Comparison of ENCODE assay signal across 1 cellular context in genomic region chr5:147874118-147874875, GRCh38.
A peak's percentile ranks its signal among the peaks of the same experiment; 100 is the strongest.
TF ChIP-seq lines count a peak whose summit lies in the region.

No MANE protein-coding gene starts in this region.

TF ChIP-seq in WTC11, 78 proteins besides CTCF, POLR2A, EP300 and RAD21:
- TF ChIP-seq, protein P1, sequence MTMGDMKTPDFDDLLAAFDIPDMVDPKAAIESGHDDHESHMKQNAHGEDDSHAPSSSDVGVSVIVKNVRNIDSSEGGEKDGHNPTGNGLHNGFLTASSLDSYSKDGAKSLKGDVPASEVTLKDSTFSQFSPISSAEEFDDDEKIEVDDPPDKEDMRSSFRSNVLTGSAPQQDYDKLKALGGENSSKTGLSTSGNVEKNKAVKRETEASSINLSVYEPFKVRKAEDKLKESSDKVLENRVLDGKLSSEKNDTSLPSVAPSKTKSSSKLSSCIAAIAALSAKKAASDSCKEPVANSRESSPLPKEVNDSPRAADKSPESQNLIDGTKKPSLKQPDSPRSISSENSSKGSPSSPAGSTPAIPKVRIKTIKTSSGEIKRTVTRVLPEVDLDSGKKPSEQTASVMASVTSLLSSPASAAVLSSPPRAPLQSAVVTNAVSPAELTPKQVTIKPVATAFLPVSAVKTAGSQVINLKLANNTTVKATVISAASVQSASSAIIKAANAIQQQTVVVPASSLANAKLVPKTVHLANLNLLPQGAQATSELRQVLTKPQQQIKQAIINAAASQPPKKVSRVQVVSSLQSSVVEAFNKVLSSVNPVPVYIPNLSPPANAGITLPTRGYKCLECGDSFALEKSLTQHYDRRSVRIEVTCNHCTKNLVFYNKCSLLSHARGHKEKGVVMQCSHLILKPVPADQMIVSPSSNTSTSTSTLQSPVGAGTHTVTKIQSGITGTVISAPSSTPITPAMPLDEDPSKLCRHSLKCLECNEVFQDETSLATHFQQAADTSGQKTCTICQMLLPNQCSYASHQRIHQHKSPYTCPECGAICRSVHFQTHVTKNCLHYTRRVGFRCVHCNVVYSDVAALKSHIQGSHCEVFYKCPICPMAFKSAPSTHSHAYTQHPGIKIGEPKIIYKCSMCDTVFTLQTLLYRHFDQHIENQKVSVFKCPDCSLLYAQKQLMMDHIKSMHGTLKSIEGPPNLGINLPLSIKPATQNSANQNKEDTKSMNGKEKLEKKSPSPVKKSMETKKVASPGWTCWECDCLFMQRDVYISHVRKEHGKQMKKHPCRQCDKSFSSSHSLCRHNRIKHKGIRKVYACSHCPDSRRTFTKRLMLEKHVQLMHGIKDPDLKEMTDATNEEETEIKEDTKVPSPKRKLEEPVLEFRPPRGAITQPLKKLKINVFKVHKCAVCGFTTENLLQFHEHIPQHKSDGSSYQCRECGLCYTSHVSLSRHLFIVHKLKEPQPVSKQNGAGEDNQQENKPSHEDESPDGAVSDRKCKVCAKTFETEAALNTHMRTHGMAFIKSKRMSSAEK (CRISPR knock-in tag; IDR thresholded peaks at IDR 0.05; ENCODE audit: borderline replicate concordance), result peak; percentile 69; the same call in 1 of the 2 replicates
- TF ChIP-seq FOXK1 (CRISPR knock-in tag; IDR thresholded peaks at IDR 0.05) (0 out of 2 replicates have a peak, but pooled peaks have one; percentile 32), ZMAT4 (CRISPR knock-in tag; IDR thresholded peaks at IDR 0.05) (0 out of 2 replicates have a peak, but pooled peaks have one; percentile 22), AFF4 (CRISPR knock-in tag; IDR thresholded peaks at IDR 0.05; ENCODE audit: borderline replicate concordance) (peak; percentile 17; the same call in 1 of the 2 replicates), ZNF416 (CRISPR knock-in tag; IDR thresholded peaks at IDR 0.05) (peak; percentile 38; the same call in 1 of the 2 replicates), SP1 (CRISPR knock-in tag; conservative IDR thresholded peaks at IDR 0.05) (0 out of 2 replicates have a peak, but pooled peaks have one; percentile 38)
